In the genomic region with DNA sequence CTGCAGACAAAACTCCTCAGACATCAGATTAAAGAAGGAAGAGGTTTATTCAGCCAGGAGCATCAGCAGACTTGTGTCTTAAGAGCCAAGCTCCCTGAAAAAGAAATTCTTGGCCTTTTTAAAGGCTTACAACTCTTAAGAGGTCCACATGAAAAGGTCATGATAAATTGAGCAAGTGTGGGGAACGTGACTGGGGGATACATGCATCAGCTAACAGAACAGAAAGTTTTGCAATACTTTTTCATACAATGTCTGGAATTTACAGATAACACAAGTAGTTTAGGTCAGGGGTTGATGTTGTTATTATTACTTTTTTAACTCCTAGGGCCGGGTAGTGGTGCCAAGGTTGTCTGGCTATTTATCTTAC, we compare ENCODE assay signal across 30 cellular contexts. TPM values are rescaled to one million over a fixed set of nuclear protein-coding genes. Genes with fewer than 3 reads are reported as not detected.
DNase-seq lines count a peak whose midpoint lies in the region; ATAC-seq and TF ChIP-seq lines count a peak whose summit lies in the region.
"Had no signal": no experiment of that assay in that cellular context is flagged by ENCODE, and none has a peak within 500 bp of the region (broad histone marks: within the 10 kb centered on the region; RNA-seq: fewer than 3 reads in every experiment).

No MANE protein-coding gene starts in this region.

- TF ChIP-seq CTCF in CD8-positive, alpha-beta T cell (IDR thresholded peaks at IDR 0.05), result no peak

- H3K4me1 ChIP-seq in CD8-positive, alpha-beta T cell (ENCODE audit: insufficient read depth, low read length), result no peaks in the 10 kb centered on the region
- H3K4me1 ChIP-seq: A549, Peyer's patch, prostate gland, right lobe of liver, spleen, testis had no signal

- POLR2A ChIA-PET in activated CD4-positive, alpha-beta T cell treated with anti-CD3 and anti-CD28 coated beads, Interleukin-2, amount 10 ng/mL, durations not matched to agents 7 days and 5 days (lab: Charles Lee), result no interaction called here
- POLR2A ChIA-PET in CD8-positive, alpha-beta T cell (lab: Charles Lee), result no interaction called here
- POLR2A ChIA-PET in activated CD8-positive, alpha-beta T cell treated with anti-CD3 and anti-CD28 coated beads, Interleukin-2, amount 10 ng/mL, durations not matched to agents 7 days and 5 days (lab: Charles Lee), result no interaction called here

- H3K36me3 Mint-ChIP-seq in activated CD4-positive, alpha-beta T cell treated with anti-CD3 and anti-CD28 coated beads, Interleukin-2, amount 10 ng/mL, durations not matched to agents 7 days and 5 days (ENCODE audit: low read depth), result peaks cover 14% of the 10 kb centered on the region
- H3K36me3 Mint-ChIP-seq in CD8-positive, alpha-beta T cell, result no peaks in the 10 kb centered on the region
- H3K36me3 Mint-ChIP-seq in activated CD8-positive, alpha-beta T cell treated with anti-CD3 and anti-CD28 coated beads, Interleukin-2, amount 10 ng/mL, durations not matched to agents 7 days and 5 days (ENCODE audit: low read depth), result peaks cover 5% of the 10 kb centered on the region
- H3K36me3 Mint-ChIP-seq in immature natural killer cell, result peaks cover 0 to under 1% (median 0%) of the 10 kb centered on the region in 3 donors

- no peaks in the 10 kb centered on the region for H3K9me3 ChIP-seq in CD8-positive, alpha-beta T cell (ENCODE audit: low read length)
- H3K9me3 ChIP-seq: A549, Peyer's patch, prostate gland, right lobe of liver, spleen, testis had no signal

- no peak overlapping the region for H3K4me3 ChIP-seq in CD8-positive, alpha-beta T cell (ENCODE audit: low read depth, low read length)
- H3K4me3 ChIP-seq: A549, prostate gland, testis had no signal

- CTCF ChIA-PET in activated CD4-positive, alpha-beta T cell treated with anti-CD3 and anti-CD28 coated beads, Interleukin-2, amount 10 ng/mL, durations not matched to agents 7 days and 5 days (lab: Charles Lee), result no interaction called here
- CTCF ChIA-PET in CD8-positive, alpha-beta T cell (lab: Charles Lee), result no interaction called here
- CTCF ChIA-PET in activated CD8-positive, alpha-beta T cell treated with anti-CD3 and anti-CD28 coated beads, Interleukin-2, amount 10 ng/mL, durations not matched to agents 7 days and 5 days (lab: Charles Lee), result no interaction called here

- ATAC-seq in CD8-positive, alpha-beta T cell, result no peak
- ATAC-seq in activated CD8-positive, alpha-beta T cell treated with anti-CD3 and anti-CD28 coated beads, Interleukin-2, amount 10 ng/mL, durations not matched to agents 7 days and 5 days, result no peak
- ATAC-seq in GM19328 (IDR thresholded peaks at IDR 0.05; ENCODE audit: unreplicated experiment), result no peak
- ATAC-seq: A549, left ventricle myocardium superior, WTC11 had no signal

- no peak for DNase-seq in activated CD4-positive, alpha-beta T cell treated with anti-CD3 and anti-CD28 coated beads, Interleukin-2, amount 10 ng/mL, durations not matched to agents 7 days and 5 days
- DNase-seq in activated CD4-positive, alpha-beta T cell treated with anti-CD3 and anti-CD28 coated beads, Interleukin-2, amount 50 U/mL, for 48 hours, result no peak
- no peak for DNase-seq in CD8-positive, alpha-beta T cell
- DNase-seq in activated CD8-positive, alpha-beta T cell treated with anti-CD3 and anti-CD28 coated beads, Interleukin-2, amount 10 ng/mL, durations not matched to agents 7 days and 5 days, result no peak
- DNase-seq in immature natural killer cell, result no peak
- DNase-seq in DMS 273 treated with DMSO at 0.1 percent for 48 hours (lab: John Stamatoyannopoulos, UW), result no peak
- DNase-seq in DMS114 treated with DMSO at 0.1 percent for 48 hours (lab: John Stamatoyannopoulos, UW; ENCODE audit: unreplicated experiment), result no peak
- DNase-seq: activated CD8-positive, alpha-beta memory T cell treated with anti-CD3 and anti-CD28 coated beads for 24 hours; cortex of kidney; EL; erythroblast; foreskin fibroblast; KBM-7; kidney; left ventricle myocardium superior; mesendoderm; NCI-H1092 treated with DMSO at 0.1 percent for 48 hours; NCI-H187; NCI-H446 treated with DMSO at 0.1 percent for 48 hours; NCI-H774; Peyer's patch; SHP77 treated with DMSO at 0.1 percent for 48 hours; spleen; testis had no signal

- H3K4me1 Mint-ChIP-seq in activated CD4-positive, alpha-beta T cell treated with anti-CD3 and anti-CD28 coated beads, Interleukin-2, amount 10 ng/mL, durations not matched to agents 7 days and 5 days, result peaks cover 23% of the 10 kb centered on the region
- peaks cover 10% of the 10 kb centered on the region for H3K4me1 Mint-ChIP-seq in CD8-positive, alpha-beta T cell (ENCODE audit: low read depth)
- H3K4me1 Mint-ChIP-seq in activated CD8-positive, alpha-beta T cell treated with anti-CD3 and anti-CD28 coated beads, Interleukin-2, amount 10 ng/mL, durations not matched to agents 7 days and 5 days (ENCODE audit: low read depth), result peaks cover 15% of the 10 kb centered on the region
- peaks cover 16 to 19% of the 10 kb centered on the region in 2 donors for H3K4me1 Mint-ChIP-seq in immature natural killer cell

- peak overlapping the region; percentile 63 for H3K4me3 Mint-ChIP-seq in activated CD4-positive, alpha-beta T cell treated with anti-CD3 and anti-CD28 coated beads, Interleukin-2, amount 10 ng/mL, durations not matched to agents 7 days and 5 days
- H3K4me3 Mint-ChIP-seq in CD8-positive, alpha-beta T cell, result peak overlapping the region; percentile 75
- H3K4me3 Mint-ChIP-seq in activated CD8-positive, alpha-beta T cell treated with anti-CD3 and anti-CD28 coated beads, Interleukin-2, amount 10 ng/mL, durations not matched to agents 7 days and 5 days, result peak overlapping the region; percentile 55
- H3K4me3 Mint-ChIP-seq in immature natural killer cell, result peak overlapping the region; percentile 80 to 82 (median 80)
- H3K4me3 Mint-ChIP-seq: WTC11 had no signal

- no peaks in the 10 kb centered on the region for H3K27me3 ChIP-seq in CD8-positive, alpha-beta T cell (ENCODE audit: insufficient read depth, low read length)
- H3K27me3 ChIP-seq: Peyer's patch, right lobe of liver, spleen, testis had no signal

- H3K27ac ChIP-seq in CD8-positive, alpha-beta T cell (ENCODE audit: low read depth, low read length), result no peak overlapping the region
- H3K27ac ChIP-seq: A549, prostate gland, right lobe of liver, testis had no signal

- no peaks in the 10 kb centered on the region for H3K27me3 Mint-ChIP-seq in activated CD4-positive, alpha-beta T cell treated with anti-CD3 and anti-CD28 coated beads, Interleukin-2, amount 10 ng/mL, durations not matched to agents 7 days and 5 days
- no peaks in the 10 kb centered on the region for H3K27me3 Mint-ChIP-seq in CD8-positive, alpha-beta T cell (ENCODE audit: low read depth)
- H3K27me3 Mint-ChIP-seq in activated CD8-positive, alpha-beta T cell treated with anti-CD3 and anti-CD28 coated beads, Interleukin-2, amount 10 ng/mL, durations not matched to agents 7 days and 5 days (ENCODE audit: low read depth), result no peaks in the 10 kb centered on the region
- H3K27me3 Mint-ChIP-seq in immature natural killer cell (ENCODE audit: low read depth in 3 of 3), result peaks cover 0 to 6% (median 3%) of the 10 kb centered on the region in 3 donors
- H3K27me3 Mint-ChIP-seq: stimulated activated naive CD8-positive, alpha-beta T cell treated with anti-CD3 and anti-CD28 coated beads, Interleukin-15, Interleukin-2, amounts not matched to agents 100 ng/mL and 50 ng/mL, for 24 hours had no signal

- no peaks in the 10 kb centered on the region for H3K9me3 Mint-ChIP-seq in activated CD4-positive, alpha-beta T cell treated with anti-CD3 and anti-CD28 coated beads, Interleukin-2, amount 10 ng/mL, durations not matched to agents 7 days and 5 days
- H3K9me3 Mint-ChIP-seq in CD8-positive, alpha-beta T cell, result no peaks in the 10 kb centered on the region
- H3K9me3 Mint-ChIP-seq in activated CD8-positive, alpha-beta T cell treated with anti-CD3 and anti-CD28 coated beads, Interleukin-2, amount 10 ng/mL, durations not matched to agents 7 days and 5 days (ENCODE audit: insufficient read depth), result no peaks in the 10 kb centered on the region
- no peaks in the 10 kb centered on the region for H3K9me3 Mint-ChIP-seq in immature natural killer cell
- H3K9me3 Mint-ChIP-seq: stimulated activated naive CD8-positive, alpha-beta T cell treated with anti-CD3 and anti-CD28 coated beads, Interleukin-15, Interleukin-2, amounts not matched to agents 100 ng/mL and 50 ng/mL, for 24 hours had no signal

- no peaks in the 10 kb centered on the region for H3K36me3 ChIP-seq in CD8-positive, alpha-beta T cell (ENCODE audit: insufficient read depth, low read length)
- H3K36me3 ChIP-seq: Peyer's patch, prostate gland, right lobe of liver, spleen had no signal

- intact Hi-C loops in CD8-positive, alpha-beta T cell (cut with DNase I, micrococcal nuclease), result no loop called here

- peak overlapping the region; percentile 89 for H3K27ac Mint-ChIP-seq in activated CD4-positive, alpha-beta T cell treated with anti-CD3 and anti-CD28 coated beads, Interleukin-2, amount 10 ng/mL, durations not matched to agents 7 days and 5 days
- no peak overlapping the region for H3K27ac Mint-ChIP-seq in CD8-positive, alpha-beta T cell
- peak overlapping the region; percentile 88 for H3K27ac Mint-ChIP-seq in activated CD8-positive, alpha-beta T cell treated with anti-CD3 and anti-CD28 coated beads, Interleukin-2, amount 10 ng/mL, durations not matched to agents 7 days and 5 days
- peak overlapping the region; percentile 73 to 91 (median 87) for H3K27ac Mint-ChIP-seq in immature natural killer cell
- H3K27ac Mint-ChIP-seq: stimulated activated naive CD8-positive, alpha-beta T cell treated with anti-CD3 and anti-CD28 coated beads, Interleukin-15, Interleukin-2, amounts not matched to agents 100 ng/mL and 50 ng/mL, for 24 hours; WTC11 had no signal

RNA-seq across cellular contexts. Expression of gene RBMX, which starts 55.6 kb away (rescaled TPM):
- 100 to 1,000 TPM; 281 to 316 TPM for total RNA-seq in activated CD4-positive, alpha-beta T cell treated with anti-CD3 and anti-CD28 coated beads, Interleukin-2, amount 10 ng/mL, durations not matched to agents 7 days and 5 days
- 100 to 1,000 TPM; 306 to 307 TPM for total RNA-seq in CD8-positive, alpha-beta T cell
- 100 to 1,000 TPM; 265 to 276 TPM for total RNA-seq in activated CD8-positive, alpha-beta T cell treated with anti-CD3 and anti-CD28 coated beads, Interleukin-2, amount 10 ng/mL, durations not matched to agents 7 days and 5 days
- 100 to 1,000 TPM; 119 to 162 (median 142) TPM for polyA plus RNA-seq in immature natural killer cell
